28 cellular contexts compared by ENCODE assay signal in genomic region chr9:130390986-130391385, GRCh38. TPM values are rescaled to one million over a fixed set of nuclear protein-coding genes. Genes with fewer than 3 reads are reported as not detected.
"Had no signal": no experiment of that assay in that cellular context is flagged by ENCODE, and none has a peak within 500 bp of the region (broad histone marks: within the 10 kb centered on the region; RNA-seq: fewer than 3 reads in every experiment).

No MANE protein-coding gene starts in this region.

- H3K9me3 Mint-ChIP-seq: immature natural killer cell; naive B cell; natural killer cell; nephron progenitor cell; neural progenitor cell; stimulated activated naive B cell treated with anti-CD40 and anti-IgM and Interleukin-4, amounts not matched to agents 10 μg/mL and 1 μg/mL and 100 μg/mL, for 72 hours; stimulated activated naive CD8-positive, alpha-beta T cell treated with anti-CD3 and anti-CD28 coated beads, Interleukin-15, Interleukin-2, amounts not matched to agents 100 ng/mL and 50 ng/mL, for 24 hours; type B pancreatic cell had no signal

- H3K36me3 ChIP-seq: left lung, lower lobe of right lung, neural progenitor cell, ovary, right atrium auricular region, right lobe of liver, tibial nerve, uterus had no signal

- H3K27me3 Mint-ChIP-seq: type B pancreatic cell had no signal

- H3K4me2 ChIP-seq: neural progenitor cell, smooth muscle cell had no signal

- H3K36me3 Mint-ChIP-seq: immature natural killer cell; naive B cell; natural killer cell; neural progenitor cell; stimulated activated naive B cell treated with anti-CD40 and anti-IgM and Interleukin-4, amounts not matched to agents 10 μg/mL and 1 μg/mL and 100 μg/mL, for 72 hours; type B pancreatic cell had no signal

- H3K27ac Mint-ChIP-seq: immature natural killer cell; naive B cell; natural killer cell; neural progenitor cell; progenitor cell of endocrine pancreas; stimulated activated naive B cell treated with anti-CD40 and anti-IgM and Interleukin-4, amounts not matched to agents 10 μg/mL and 1 μg/mL and 100 μg/mL, for 72 hours; stimulated activated naive CD8-positive, alpha-beta T cell treated with anti-CD3 and anti-CD28 coated beads, Interleukin-15, Interleukin-2, amounts not matched to agents 100 ng/mL and 50 ng/mL, for 24 hours; type B pancreatic cell had no signal

- H3K4me1 Mint-ChIP-seq: immature natural killer cell; naive B cell; natural killer cell; stimulated activated naive B cell treated with anti-CD40 and anti-IgM and Interleukin-4, amounts not matched to agents 10 μg/mL and 1 μg/mL and 100 μg/mL, for 72 hours had no signal

- H3K27ac ChIP-seq: left lung, lower lobe of right lung, neural progenitor cell, ovary, right atrium auricular region, right lobe of liver, tibial nerve, uterus had no signal

- H3K4me3 Mint-ChIP-seq: immature natural killer cell; naive B cell; natural killer cell; nephron progenitor cell; neural progenitor cell; stimulated activated naive B cell treated with anti-CD40 and anti-IgM and Interleukin-4, amounts not matched to agents 10 μg/mL and 1 μg/mL and 100 μg/mL, for 72 hours; stimulated activated naive CD8-positive, alpha-beta T cell treated with anti-CD3 and anti-CD28 coated beads, Interleukin-15, Interleukin-2, amounts not matched to agents 100 ng/mL and 50 ng/mL, for 24 hours; type B pancreatic cell had no signal

- H3K4me1 ChIP-seq: left lung, lower lobe of right lung, right atrium auricular region, right lobe of liver, tibial nerve, uterus had no signal

- H3K9me3 ChIP-seq: left lung, lower lobe of right lung, ovary, right atrium auricular region, right lobe of liver, uterus had no signal

- ATAC-seq: left colon; left lung; lower lobe of right lung; natural killer cell; right lobe of liver; stimulated activated naive B cell treated with anti-CD40 and anti-IgM and Interleukin-4, amounts not matched to agents 10 μg/mL and 1 μg/mL and 100 μg/mL, for 72 hours had no signal

- DNase-seq: hippocampal formation; immature natural killer cell; kidney; left colon; lower lobe of right lung; mammary epithelial cell; mesenchymal stem cell; naive B cell; natural killer cell; ovary; right lobe of liver; stimulated activated CD4-positive, alpha-beta T cell treated with anti-CD3 and anti-CD28 coated beads, Interleukin-1b, Interleukin-23, amount 100 ng/mL, for 48 hours; stimulated activated CD4-positive, alpha-beta T cell treated with anti-CD3 and anti-CD28 coated beads, Interleukin-2, amount 100 ng/mL, for 48 hours; stimulated activated CD4-positive, alpha-beta T cell treated with anti-CD3 and anti-CD28 coated beads, Interleukin-4, amount 100 ng/mL, for 4 hours; stimulated activated CD8-positive, alpha-beta memory T cell treated with anti-CD3 and anti-CD28 coated beads, Interleukin-4, amount 100 ng/mL, for 48 hours; stimulated activated naive B cell treated with anti-CD40 and anti-IgM and Interleukin-4, amounts not matched to agents 10 μg/mL and 1 μg/mL and 100 μg/mL, for 72 hours; substantia nigra; uterus had no signal

- H3K4me3 ChIP-seq: left lung, lower lobe of right lung, neural progenitor cell, ovary, right atrium auricular region, right lobe of liver, smooth muscle cell, tibial nerve, uterus had no signal

- FAIRE-seq: islet of Langerhans, kidney had no signal

- H3K9ac ChIP-seq: neural progenitor cell had no signal

- H3K27me3 ChIP-seq: neural progenitor cell, ovary, right atrium auricular region, right lobe of liver, tibial nerve, uterus had no signal

RNA-seq across cellular contexts. Expression of gene ASS1, which starts 53.8 kb away (rescaled TPM):
- polyA plus RNA-seq: immature natural killer cell had no signal
